ENCODE assay signal across 8 cellular contexts in the genomic region with DNA sequence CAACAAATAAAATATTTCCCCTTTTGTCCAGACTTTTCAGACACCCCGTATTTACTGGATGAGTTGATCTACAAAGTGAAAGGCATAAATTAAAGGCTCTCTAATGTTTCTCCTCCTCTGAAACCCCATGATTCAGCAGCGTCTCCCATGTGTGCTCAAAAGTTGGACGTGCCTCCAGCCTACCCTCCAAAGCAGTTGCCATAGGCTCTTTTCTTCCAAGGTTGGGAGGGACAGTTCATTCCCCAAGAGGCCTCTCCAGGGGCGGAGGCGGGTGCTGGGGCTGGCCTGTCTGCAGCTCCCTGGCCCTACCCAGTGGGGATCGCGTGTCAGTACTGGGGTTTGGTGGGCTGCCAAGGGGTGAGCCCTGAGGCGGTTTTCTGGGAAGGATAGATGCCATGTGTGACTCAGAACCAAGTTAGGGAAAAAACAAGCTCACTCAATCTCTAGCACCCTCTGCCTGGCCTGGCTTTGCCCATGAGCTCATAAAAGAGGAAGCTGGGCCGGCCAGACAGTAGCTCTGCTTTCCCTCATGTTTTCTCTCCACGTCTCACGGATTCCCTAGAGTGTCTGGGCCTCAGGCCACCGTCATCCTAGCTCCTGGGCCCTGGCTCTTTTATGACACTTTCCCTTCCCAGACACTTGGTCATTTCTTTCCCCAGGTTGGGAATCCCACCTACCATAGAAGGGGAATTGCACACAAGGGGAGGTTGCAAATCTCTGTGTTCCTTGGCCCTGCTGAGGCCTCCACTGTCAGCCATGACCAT. TPM values are rescaled to one million over a fixed set of nuclear protein-coding genes. Genes with fewer than 3 reads are reported as not detected.
DNase-seq lines count a peak whose midpoint lies in the region; ATAC-seq, FAIRE-seq and TF ChIP-seq lines count a peak whose summit lies in the region.

No MANE protein-coding gene starts in this region.

- H3K27me3 Mint-ChIP-seq in naive thymus-derived CD4-positive, alpha-beta T cell, result no peaks in the 10 kb centered on the region

- DNase-seq in GM12891 (ENCODE audit: insufficient read length, low spot score) (no peak), RKO (ENCODE audit: low spot score) (peak; percentile 98), erythroblast (lab: John Stamatoyannopoulos, UW) (peak; percentile 24 to 57), NCI-H1417 treated with DMSO at 0.1 percent for 48 hours (lab: John Stamatoyannopoulos, UW) (no peak), small intestine (no peak)
- no peak for DNase-seq in naive thymus-derived CD4-positive, alpha-beta T cell

- H3K4me1 Mint-ChIP-seq in naive thymus-derived CD4-positive, alpha-beta T cell, result peaks cover 8 to 27% (median 20%) of the 10 kb centered on the region in 7 donors

- no peak overlapping the region for H3K4me3 Mint-ChIP-seq in naive thymus-derived CD4-positive, alpha-beta T cell

- FAIRE-seq in GM12891 (lab: Jason Lieb, UNC), result no peak
- no peak for FAIRE-seq in small intestine (lab: Jason Lieb, UNC)

- H3K36me3 ChIP-seq in naive thymus-derived CD4-positive, alpha-beta T cell (ENCODE audit: control insufficient read depth in 2 of 3, insufficient read depth in 3 of 3, low read length in 3 of 3), result no peaks in the 10 kb centered on the region
- H3K36me3 ChIP-seq in small intestine (ENCODE audit: control insufficient read depth in 2 of 2, insufficient read depth in 2 of 2, low read length in 2 of 2), result no peaks in the 10 kb centered on the region

- no peaks in the 10 kb centered on the region for H3K4me1 ChIP-seq in naive thymus-derived CD4-positive, alpha-beta T cell (ENCODE audit: control insufficient read depth in 2 of 2, insufficient read depth in 2 of 2, low read length in 2 of 2)
- peaks cover 0 to 16% of the 10 kb centered on the region in 2 donors for H3K4me1 ChIP-seq in small intestine (ENCODE audit: control insufficient read depth in 2 of 2, insufficient read depth in 1 of 2, low read depth in 1 of 2, low read length in 1 of 2)

- 46 to 73% (median 64%) methylated on average over 12 of the region's 12 CpGs for WGBS in small intestine, 3 donors

- H3K27me3 ChIP-seq in naive thymus-derived CD4-positive, alpha-beta T cell (ENCODE audit: control insufficient read depth in 2 of 2, insufficient read depth in 2 of 2, low read length in 2 of 2), result no peaks in the 10 kb centered on the region
- H3K27me3 ChIP-seq in small intestine (ENCODE audit: control insufficient read depth in 2 of 2, insufficient read depth in 2 of 2, low read length in 2 of 2), result no peaks in the 10 kb centered on the region

- no peaks in the 10 kb centered on the region for H3K9me3 ChIP-seq in naive thymus-derived CD4-positive, alpha-beta T cell (ENCODE audit: control insufficient read depth in 2 of 3, low read length in 3 of 3)
- no peaks in the 10 kb centered on the region for H3K9me3 ChIP-seq in small intestine (ENCODE audit: control insufficient read depth, low read depth)

- POLR2A ChIA-PET in naive thymus-derived CD4-positive, alpha-beta T cell (lab: Charles Lee), result interaction anchor here (0.9 kb wide), 2 partner anchors 15 to 61 kb away, joined by 3 read pairs; no protein-coding TSS in a partner anchor

- no peaks in the 10 kb centered on the region for H3K9me3 Mint-ChIP-seq in naive thymus-derived CD4-positive, alpha-beta T cell

- H3K27ac Mint-ChIP-seq in naive thymus-derived CD4-positive, alpha-beta T cell, result no peak overlapping the region

- H3K27ac ChIP-seq in naive thymus-derived CD4-positive, alpha-beta T cell (ENCODE audit: low read depth, low read length), result no peak overlapping the region
- peak overlapping the region in 1 of 2 donors; percentile 74 for H3K27ac ChIP-seq in small intestine (ENCODE audit: low read depth in 1 of 2, low read length in 1 of 2)

- intact Hi-C loops in naive thymus-derived CD4-positive, alpha-beta T cell (cut with micrococcal nuclease), result no loop called here

- CTCF ChIA-PET in naive thymus-derived CD4-positive, alpha-beta T cell (lab: Charles Lee), result no interaction called here

- H3K4me3 ChIP-seq in naive thymus-derived CD4-positive, alpha-beta T cell (ENCODE audit: low read length), result no peak overlapping the region
- no peak overlapping the region for H3K4me3 ChIP-seq in small intestine (ENCODE audit: low read depth in 1 of 2, low read length in 2 of 2)

- peak; percentile 54 for ATAC-seq in naive thymus-derived CD4-positive, alpha-beta T cell
- ATAC-seq in HG02759 (IDR thresholded peaks at IDR 0.05; ENCODE audit: unreplicated experiment), result no peak
- no peak for ATAC-seq in HG03280 (IDR thresholded peaks at IDR 0.05; ENCODE audit: unreplicated experiment)

- H3K36me3 Mint-ChIP-seq in naive thymus-derived CD4-positive, alpha-beta T cell, result no peaks in the 10 kb centered on the region

- TF ChIP-seq POLR2A in GM12891 (IDR thresholded peaks at IDR 0.05; ENCODE audit: low read depth, low read length) (no peak), erythroblast (IDR thresholded peaks at IDR 0.05; ENCODE audit: low read length) (no peak)

TF ChIP-seq in GM12891, 5 proteins besides CTCF, POLR2A, EP300 and RAD21:
- TF ChIP-seq PAX5 (IDR thresholded peaks at IDR 0.05; ENCODE audit: insufficient read depth, low read length, severe bottlenecking) (no peak), SPI1 (IDR thresholded peaks at IDR 0.05; ENCODE audit: low read depth, low read length) (peak; percentile 65), POLR2AphosphoS5 (IDR thresholded peaks at IDR 0.05; ENCODE audit: low read depth, low read length) (no peak), POU2F2 (IDR thresholded peaks at IDR 0.05; ENCODE audit: low read depth, low read length) (no peak)

RNA-seq across cellular contexts. Expression of a gene that starts 8.0 kb away (rescaled TPM):
- polyA plus RNA-seq in GM12891 (2012; ENCODE audit: low read depth, missing spikeins), result 40.8 TPM
- 10 to 100 TPM; 10.8 to 69.9 (median 26.7) TPM for total RNA-seq in naive thymus-derived CD4-positive, alpha-beta T cell
- 1 to 10 TPM; 2.2 to 2.8 TPM for polyA plus RNA-seq in naive thymus-derived CD4-positive, alpha-beta T cell
- polyA plus RNA-seq in small intestine, result 10 to 100 TPM; 13.6 to 69.5 (median 15.7) TPM

RNA-seq across cellular contexts. Expression of a gene that starts 9.9 kb away (rescaled TPM):
- polyA plus RNA-seq in GM12891 (2012; ENCODE audit: low read depth, missing spikeins), result 85.4 TPM
- total RNA-seq in naive thymus-derived CD4-positive, alpha-beta T cell, result 100 to 1,000 TPM in 1 of 5 experiments, 10 to 100 TPM in 4; 59.4 to 204 (median 81.3) TPM
- 100 to 1,000 TPM; 107 to 132 TPM for polyA plus RNA-seq in naive thymus-derived CD4-positive, alpha-beta T cell
- 100 to 1,000 TPM; 134 to 166 (median 153) TPM for polyA plus RNA-seq in small intestine

RNA-seq across cellular contexts. Expression of a gene that starts 32.2 kb away (rescaled TPM):
- polyA plus RNA-seq in GM12891 (2012; ENCODE audit: low read depth, missing spikeins), result 1,137 TPM
- total RNA-seq in naive thymus-derived CD4-positive, alpha-beta T cell, result 100 to 1,000 TPM in 4 of 5 experiments, 10 to 100 TPM in 1; 86.7 to 930 (median 242) TPM
- polyA plus RNA-seq in naive thymus-derived CD4-positive, alpha-beta T cell, result 100 to 1,000 TPM; 107 to 151 TPM
- 100 to 1,000 TPM in 1 of 3 donors, 10 to 100 TPM in 2; 47.0 to 306 (median 70.5) TPM for polyA plus RNA-seq in small intestine

RNA-seq across cellular contexts. Expression of a gene that starts 35.3 kb away (rescaled TPM):
- polyA plus RNA-seq in GM12891 (2012; ENCODE audit: low read depth, missing spikeins), result 31.0 TPM
- 10 to 100 TPM; 40.3 to 78.9 (median 62.0) TPM for total RNA-seq in naive thymus-derived CD4-positive, alpha-beta T cell
- 10 to 100 TPM in 1 of 2 donors, 1 to 10 TPM in 1; 4.5 to 11.0 TPM for polyA plus RNA-seq in naive thymus-derived CD4-positive, alpha-beta T cell
- 10 to 100 TPM in 1 of 3 donors, 1 to 10 TPM in 2; 1.8 to 12.1 (median 3.2) TPM for polyA plus RNA-seq in small intestine

Comparison
In these comparisons a context has a peak if more than half of its experiments do, and no peak if none do; other contexts are left out.
1. DNase-seq: peak in RKO (single experiment) and erythroblast (2 of 2); none in GM12891 (single experiment), naive thymus-derived CD4-positive, alpha-beta T cell (0 of 9), NCI-H1417 treated with DMSO at 0.1 percent for 48 hours (single experiment) and small intestine (single experiment).